8 cellular contexts compared by ENCODE assay signal in the genomic region with DNA sequence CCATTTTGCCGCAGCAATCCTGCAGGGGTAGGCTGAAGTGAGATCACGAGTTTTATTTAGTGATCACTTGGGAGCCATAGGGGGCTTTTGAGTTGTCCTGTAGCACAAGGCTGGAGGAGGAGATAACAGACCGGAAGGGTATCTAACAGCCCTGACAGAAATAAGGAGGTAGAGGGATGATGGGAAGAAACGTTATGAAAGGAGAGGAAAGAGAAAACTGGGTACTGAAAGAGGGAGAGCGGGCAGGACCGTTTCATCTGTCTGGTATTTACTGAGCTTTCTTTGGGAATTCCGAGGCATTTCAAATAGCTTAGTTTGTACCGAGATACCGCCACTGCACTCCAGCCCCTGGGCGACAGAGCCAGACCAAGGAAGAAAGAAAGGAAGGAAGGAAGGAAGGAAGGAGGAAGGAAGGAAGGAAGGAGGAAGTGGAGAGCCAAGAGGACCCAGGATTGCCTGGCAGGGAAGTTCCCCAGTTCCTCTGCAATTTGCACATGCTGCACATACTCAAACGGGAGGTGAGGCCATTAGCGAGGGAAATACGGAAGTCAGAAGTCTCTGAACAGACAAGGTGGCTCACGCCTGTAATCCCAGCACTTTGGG. TPM values are rescaled to one million over a fixed set of nuclear protein-coding genes. Genes with fewer than 3 reads are reported as not detected.
DNase-seq lines count a peak whose midpoint lies in the region; ATAC-seq, FAIRE-seq and TF ChIP-seq lines count a peak whose summit lies in the region.

No MANE protein-coding gene starts in this region.

- FAIRE-seq in urothelium cell line (lab: Jason Lieb, UNC): no peak

- H3K27me3 ChIP-seq in SK-N-SH (ENCODE audit: insufficient read depth): no peaks in the 10 kb centered on the region; the same call in 1 of the 2 replicates
- no peaks in the 10 kb centered on the region for H3K27me3 ChIP-seq in Panc1 (ENCODE audit: control insufficient read depth, insufficient read depth, low read length)
- peaks cover 0 to 1% (median 0%) of the 10 kb centered on the region in 4 donors for H3K27me3 ChIP-seq in esophagus muscularis mucosa

- POLR2A ChIA-PET in SK-N-SH (lab: Yijun Ruan, JAX): no interaction called here
- POLR2A ChIA-PET in Panc1 (lab: Charles Lee): no interaction called here

- no peak for TF ChIP-seq RAD21 in SK-N-SH (IDR thresholded peaks at IDR 0.05; ENCODE audit: low read length)

- H3K79me2 ChIP-seq in SK-N-SH (ENCODE audit: insufficient read depth): no peaks in the 10 kb centered on the region

- DNase-seq in SK-N-SH (peak; percentile 42), Panc1 (ENCODE audit: low read depth, low spot score) (no peak), esophagus muscularis mucosa (ENCODE audit: extremely low spot score) (no peak), retinal pigment epithelial cell (ENCODE audit: low read depth) (no peak), urothelium cell line (ENCODE audit: low spot score) (no peak), NCI-H128 (lab: John Stamatoyannopoulos, UW; ENCODE audit: unreplicated experiment) (no peak)

- TF ChIP-seq CTCF in SK-N-SH (IDR thresholded peaks at IDR 0.05): no peak
- TF ChIP-seq CTCF in Panc1 (IDR thresholded peaks at IDR 0.05): no peak
- no peak for TF ChIP-seq CTCF in esophagus muscularis mucosa (IDR thresholded peaks at IDR 0.05)
- no peak for TF ChIP-seq CTCF in retinal pigment epithelial cell (conservative IDR thresholded peaks at IDR 0.05; ENCODE audit: low read depth, low read length)

- H3K9me3 ChIP-seq in SK-N-SH (no peaks in the 10 kb centered on the region), Panc1 (ENCODE audit: control insufficient read depth, insufficient read depth, low read depth, low read length) (no peaks in the 10 kb centered on the region), esophagus muscularis mucosa (no peaks in the 10 kb centered on the region)

- peak overlapping the region; percentile 99 for H3K4me2 ChIP-seq in SK-N-SH

- CTCF ChIA-PET in SK-N-SH (lab: Yijun Ruan, JAX): interaction anchor here (0.7 to 4.6 kb wide), 12 partner anchors 11 to 104 kb away, joined by 3 to 31 read pairs (median 4); a partner anchor contains a TSS
- CTCF ChIA-PET in Panc1 (lab: Charles Lee): no interaction called here

- H3K9ac ChIP-seq in SK-N-SH: no peak overlapping the region

- H3K36me3 ChIP-seq in SK-N-SH (replicated peaks in 1 of 2; ENCODE audit: control insufficient read depth in 1 of 2, insufficient read depth in 2 of 2, low read length in 1 of 2) (peaks cover 3% of the 10 kb centered on the region in 2 experiments), Panc1 (ENCODE audit: control insufficient read depth, insufficient read depth, low read length) (no peaks in the 10 kb centered on the region), esophagus muscularis mucosa (peaks cover 0 to 15% (median 11%) of the 10 kb centered on the region in 4 donors)

- peak overlapping the region; percentile 75; the same call in 1 of the 2 replicates for H2AFZ ChIP-seq in SK-N-SH (ENCODE audit: low read depth)

- WGBS in SK-N-SH (ENCODE audit: low lambda C conversion rate): 69% methylated on average over 14 of the region's 14 CpGs
- 52% methylated on average over 13 of the region's 14 CpGs for WGBS in esophagus muscularis mucosa

- no peaks in the 10 kb centered on the region for H3K9me2 ChIP-seq in SK-N-SH

- H3K4me1 ChIP-seq in SK-N-SH (ENCODE audit: control insufficient read depth in 1 of 2, insufficient read depth in 2 of 2, low read depth in 1 of 2, low read length in 1 of 2) (peaks cover 0 to 8% of the 10 kb centered on the region in 2 experiments; a peak in 1 of 4 replicates), Panc1 (ENCODE audit: control insufficient read depth, insufficient read depth, low read length) (peaks cover 11% of the 10 kb centered on the region; the same call in 1 of the 2 replicates), esophagus muscularis mucosa (peaks cover 17 to 34% (median 22%) of the 10 kb centered on the region in 4 donors)

- H4K20me1 ChIP-seq in SK-N-SH (ENCODE audit: insufficient read depth): no peaks in the 10 kb centered on the region

- no peaks in the 10 kb centered on the region for H3F3A ChIP-seq in SK-N-SH (replicated peaks; ENCODE audit: insufficient read depth)

- H3K4me3 ChIP-seq in SK-N-SH (ENCODE audit: low read depth in 2 of 2, low read length in 1 of 2): peak overlapping the region; percentile 75 to 87; a peak in 3 of 4 replicates
- H3K4me3 ChIP-seq in Panc1 (ENCODE audit: low read depth in 2 of 2, low read length in 2 of 2): peak overlapping the region; percentile 66 to 71
- peak overlapping the region; percentile 72 to 92 (median 86) for H3K4me3 ChIP-seq in esophagus muscularis mucosa
- H3K4me3 ChIP-seq in retinal pigment epithelial cell (ENCODE audit: low read length): peak overlapping the region; percentile 74

- intact Hi-C loops in Panc1 (cut with micrococcal nuclease; ENCODE audit: unreplicated experiment): no loop called here
- intact Hi-C loops in esophagus muscularis mucosa (cut with DNase I): loop anchor here (5.0 kb wide), 3 partner anchors 57 to 158 kb away; a partner anchor contains a TSS

- BruUV-seq in Panc1 (replicated peaks; lab: Mats Ljungman, UMichigan): no TSS peak

- in situ Hi-C loops in Panc1 (cut with HindIII; ENCODE audit: low pct_unique_long_range_greater_than_20kb, low sequenced_read_pairs): no loop called here

- H3K27ac ChIP-seq in SK-N-SH (ENCODE audit: low read depth in 2 of 2, low read length in 1 of 2): no peak overlapping the region
- peak overlapping the region; percentile 30 for H3K27ac ChIP-seq in Panc1 (ENCODE audit: low read length)
- H3K27ac ChIP-seq in esophagus muscularis mucosa (replicated peaks in 1 of 4): peak overlapping the region; percentile 57 to 82 (median 77)

- TF ChIP-seq POLR2A in esophagus muscularis mucosa (IDR thresholded peaks at IDR 0.05; ENCODE audit: low read depth): no peak

- TF ChIP-seq EP300 in SK-N-SH (IDR thresholded peaks at IDR 0.05; ENCODE audit: borderline replicate concordance in 1 of 2, low read depth in 1 of 2, low read length in 1 of 2) (no peak), esophagus muscularis mucosa (IDR thresholded peaks at IDR 0.05) (no peak)

- ATAC-seq in SK-N-SH treated with all-trans-retinoic acid at 6 μM for 48 hours (no peak; the same call in 2 of the 3 replicates), Panc1 (no peak; the same call in 1 of the 2 replicates), HG03442 (IDR thresholded peaks at IDR 0.05; ENCODE audit: unreplicated experiment) (no peak)

TF ChIP-seq in SK-N-SH, 30 proteins besides CTCF, POLR2A, EP300 and RAD21 (continues in another document):
- TF ChIP-seq, protein P1, sequence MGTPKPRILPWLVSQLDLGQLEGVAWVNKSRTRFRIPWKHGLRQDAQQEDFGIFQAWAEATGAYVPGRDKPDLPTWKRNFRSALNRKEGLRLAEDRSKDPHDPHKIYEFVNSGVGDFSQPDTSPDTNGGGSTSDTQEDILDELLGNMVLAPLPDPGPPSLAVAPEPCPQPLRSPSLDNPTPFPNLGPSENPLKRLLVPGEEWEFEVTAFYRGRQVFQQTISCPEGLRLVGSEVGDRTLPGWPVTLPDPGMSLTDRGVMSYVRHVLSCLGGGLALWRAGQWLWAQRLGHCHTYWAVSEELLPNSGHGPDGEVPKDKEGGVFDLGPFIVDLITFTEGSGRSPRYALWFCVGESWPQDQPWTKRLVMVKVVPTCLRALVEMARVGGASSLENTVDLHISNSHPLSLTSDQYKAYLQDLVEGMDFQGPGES (IDR thresholded peaks at IDR 0.05; ENCODE audit: low read depth, low read length): no peak
- TF ChIP-seq TCF12 (IDR thresholded peaks at IDR 0.05) (no peak), RCOR1 (IDR thresholded peaks at IDR 0.05; ENCODE audit: low read length) (no peak), RFX5 (IDR thresholded peaks at IDR 0.05; ENCODE audit: low read length) (no peak)
- TF ChIP-seq, protein P2, sequence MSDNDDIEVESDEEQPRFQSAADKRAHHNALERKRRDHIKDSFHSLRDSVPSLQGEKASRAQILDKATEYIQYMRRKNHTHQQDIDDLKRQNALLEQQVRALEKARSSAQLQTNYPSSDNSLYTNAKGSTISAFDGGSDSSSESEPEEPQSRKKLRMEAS (IDR thresholded peaks at IDR 0.05; ENCODE audit: low read depth): no peak

TF ChIP-seq in SK-N-SH treated with all-trans-retinoic acid at 6 μM for 48 hours, 23 proteins besides CTCF, POLR2A, EP300 and RAD21:
- no peak for TF ChIP-seq RARB (CRISPR knock-in tag; IDR thresholded peaks at IDR 0.05)

RNA-seq across cellular contexts. Expression of a gene that starts 0.9 kb away (rescaled TPM):
- polyA plus RNA-seq in SK-N-SH (2012; rRNA removed): 31.9 and 35.2 TPM in 2 replicates
- 40.6 and 41.0 TPM in 2 replicates for polyA plus RNA-seq in SK-N-SH (2012; cell fraction: cytosol; rRNA removed)
- 16.1 and 29.8 TPM in 2 replicates for polyA plus RNA-seq in SK-N-SH (2012; cell fraction: nucleus; rRNA removed)
- total RNA-seq in Panc1 (2021; ENCODE audit: unreplicated experiment): 14.3 TPM
- polyA plus RNA-seq in Panc1 (2012; ENCODE audit: insufficient read length): 9.8 TPM
- total RNA-seq in esophagus muscularis mucosa: 10 to 100 TPM; 20.0 to 25.9 (median 25.2) TPM

RNA-seq across cellular contexts. Expression of a gene that starts 43.7 kb away (rescaled TPM):
- polyA plus RNA-seq in SK-N-SH (2012; rRNA removed): 28.2 and 36.5 TPM in 2 replicates
- 23.6 and 33.6 TPM in 2 replicates for polyA plus RNA-seq in SK-N-SH (2012; cell fraction: cytosol; rRNA removed)
- polyA plus RNA-seq in SK-N-SH (2012; cell fraction: nucleus; rRNA removed): 30.5 and 34.3 TPM in 2 replicates
- 30.8 TPM for total RNA-seq in Panc1 (2021; ENCODE audit: unreplicated experiment)
- 34.1 TPM for polyA plus RNA-seq in Panc1 (2012; ENCODE audit: insufficient read length)
- total RNA-seq in esophagus muscularis mucosa: 10 to 100 TPM; 25.5 to 50.0 (median 43.9) TPM

RNA-seq across cellular contexts. Expression of a gene that starts 44.2 kb away (rescaled TPM):
- polyA plus RNA-seq in SK-N-SH (2012; rRNA removed): not detected in 2 replicates
- polyA plus RNA-seq in SK-N-SH (2012; cell fraction: cytosol; rRNA removed): not detected in 2 replicates
- 0.01 TPM in 1 of 2 replicates, not detected in the other for polyA plus RNA-seq in SK-N-SH (2012; cell fraction: nucleus; rRNA removed)
- total RNA-seq in Panc1 (2021; ENCODE audit: unreplicated experiment) (not detected), esophagus muscularis mucosa (under 1 TPM in 1 of 4 donors, not detected in 3; 0.17 TPM)
- not detected for polyA plus RNA-seq in Panc1 (2012; ENCODE audit: insufficient read length)

Comparison
In these comparisons a context has a peak if more than half of its experiments do, and no peak if none do; other contexts are left out.
1. H3K27ac ChIP-seq: peak in Panc1 (single experiment) and esophagus muscularis mucosa (4 of 4); none in SK-N-SH (0 of 2).
2. Peak in every context shown above with its lines, with median percentiles within 50 percentile points of each other: H3K4me3 ChIP-seq.